21 cellular contexts compared by ENCODE assay signal in the genomic region with DNA sequence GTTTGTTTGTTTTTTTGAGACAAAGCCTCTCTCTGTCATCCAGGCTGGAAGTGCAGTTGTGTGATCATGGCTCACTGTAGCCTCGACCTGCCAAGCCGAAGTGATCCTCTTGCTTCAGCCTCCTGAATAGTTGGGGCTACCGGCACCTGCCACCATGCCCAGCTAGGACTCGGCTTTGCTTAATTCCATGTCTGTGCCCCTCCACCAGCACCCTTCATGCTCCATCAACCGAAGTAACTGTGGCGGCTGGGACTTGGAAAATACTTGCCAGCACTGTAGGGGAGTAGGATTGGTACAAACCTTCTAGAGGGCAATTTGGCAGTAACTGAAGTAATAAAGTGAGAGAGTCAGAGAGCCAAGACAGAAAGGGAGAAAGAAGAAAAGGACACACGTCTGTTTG. TPM values are rescaled to one million over a fixed set of nuclear protein-coding genes. Genes with fewer than 3 reads are reported as not detected.
DNase-seq lines count a peak whose midpoint lies in the region; ATAC-seq and TF ChIP-seq lines count a peak whose summit lies in the region.
"Had no signal": no experiment of that assay in that cellular context is flagged by ENCODE, and none has a peak within 500 bp of the region (broad histone marks: within the 10 kb centered on the region; RNA-seq: fewer than 3 reads in every experiment).

No MANE protein-coding gene starts in this region.

- POLR2A ChIA-PET in CD8-positive, alpha-beta T cell (lab: Charles Lee) = no interaction called here
- POLR2A ChIA-PET in T-cell (lab: Charles Lee) = no interaction called here

- intact Hi-C loops in CD8-positive, alpha-beta T cell (cut with DNase I, micrococcal nuclease) = no loop called here
- intact Hi-C loops in left cardiac atrium (cut with DNase I) = no loop called here

- no peak for TF ChIP-seq CTCF in CD8-positive, alpha-beta T cell (IDR thresholded peaks at IDR 0.05)
- no peak for TF ChIP-seq CTCF in parathyroid adenoma (IDR thresholded peaks at IDR 0.05)

- H3K27ac ChIP-seq in CD8-positive, alpha-beta T cell (ENCODE audit: low read depth, low read length) = no peak overlapping the region
- peak overlapping the region; percentile 49 for H3K27ac ChIP-seq in parathyroid adenoma
- H3K27ac ChIP-seq: C4-2B, GM23248, SK-N-MC had no signal

- H3K4me1 ChIP-seq in CD8-positive, alpha-beta T cell (ENCODE audit: insufficient read depth, low read length) = peaks cover 30% of the 10 kb centered on the region
- H3K4me1 ChIP-seq in parathyroid adenoma = peaks cover 33% of the 10 kb centered on the region

- no peaks in the 10 kb centered on the region for H3K36me3 ChIP-seq in CD8-positive, alpha-beta T cell (ENCODE audit: insufficient read depth, low read length)
- H3K36me3 ChIP-seq in parathyroid adenoma (ENCODE audit: control insufficient read depth, insufficient read depth, low read length) = no peaks in the 10 kb centered on the region

- H3K4me3 Mint-ChIP-seq in activated T-cell treated with anti-CD3 and anti-CD28 coated beads, Interleukin-2, amount 50 U/mL, for 24 hours = no peak overlapping the region
- H3K4me3 Mint-ChIP-seq in CD8-positive, alpha-beta T cell = no peak overlapping the region
- no peak overlapping the region for H3K4me3 Mint-ChIP-seq in T-cell
- H3K4me3 Mint-ChIP-seq: H9, HFFc6 had no signal

- H3K9me3 Mint-ChIP-seq in activated T-cell treated with anti-CD3 and anti-CD28 coated beads, Interleukin-2, amount 50 U/mL, for 24 hours = no peaks in the 10 kb centered on the region
- H3K9me3 Mint-ChIP-seq in CD8-positive, alpha-beta T cell = no peaks in the 10 kb centered on the region
- no peaks in the 10 kb centered on the region for H3K9me3 Mint-ChIP-seq in T-cell
- H3K9me3 Mint-ChIP-seq: H9, HFFc6 had no signal

- H3K27me3 Mint-ChIP-seq in activated T-cell treated with anti-CD3 and anti-CD28 coated beads, Interleukin-2, amount 50 U/mL, for 24 hours = no peaks in the 10 kb centered on the region
- no peaks in the 10 kb centered on the region for H3K27me3 Mint-ChIP-seq in CD8-positive, alpha-beta T cell (ENCODE audit: low read depth)
- no peaks in the 10 kb centered on the region for H3K27me3 Mint-ChIP-seq in T-cell

- peaks cover 7% of the 10 kb centered on the region for H3K79me2 ChIP-seq in parathyroid adenoma

- no peak overlapping the region for H2AFZ ChIP-seq in parathyroid adenoma
- H2AFZ ChIP-seq: GM23248 had no signal

- peaks cover 41% of the 10 kb centered on the region for H3K4me1 Mint-ChIP-seq in activated T-cell treated with anti-CD3 and anti-CD28 coated beads, Interleukin-2, amount 50 U/mL, for 24 hours (ENCODE audit: low read depth)
- H3K4me1 Mint-ChIP-seq in CD8-positive, alpha-beta T cell (ENCODE audit: low read depth) = peaks cover 34% of the 10 kb centered on the region
- peaks cover 35 to 50% (median 47%) of the 10 kb centered on the region in 3 donors for H3K4me1 Mint-ChIP-seq in T-cell

- CTCF ChIA-PET in CD8-positive, alpha-beta T cell (lab: Charles Lee) = no interaction called here
- CTCF ChIA-PET in T-cell (lab: Charles Lee) = no interaction called here

- no peak overlapping the region for H3K4me2 ChIP-seq in parathyroid adenoma (ENCODE audit: low read length)

- no peak for DNase-seq in activated T-cell treated with anti-CD3 and anti-CD28 coated beads, Interleukin-2, amount 50 U/mL, for 24 hours
- DNase-seq in activated T-cell treated with anti-CD3 and anti-CD28 coated beads for 4 hours (no peak), T-cell (no peak), left cardiac atrium (no peak), kidney tubule cell (ENCODE audit: low spot score) (no peak)
- DNase-seq in CD8-positive, alpha-beta T cell = no peak
- DNase-seq: DMS79, GM23248, H9, HFFc6, Kasumi-1, MG63, NCI-H1417, NCI-H1694 treated with DMSO at 0.1 percent for 48 hours, NCI-H2081 treated with DMSO at 0.1 percent for 48 hours, NCI-H2171 treated with DMSO at 0.1 percent for 48 hours, NCI-H524 treated with DMSO at 0.1 percent for 48 hours, SHP77 had no signal

- no peak overlapping the region for H3K9ac ChIP-seq in parathyroid adenoma
- H3K9ac ChIP-seq: GM23248 had no signal

- H3K36me3 Mint-ChIP-seq in activated T-cell treated with anti-CD3 and anti-CD28 coated beads, Interleukin-2, amount 50 U/mL, for 24 hours (ENCODE audit: low read depth) = peaks cover 72% of the 10 kb centered on the region
- peaks cover 3% of the 10 kb centered on the region for H3K36me3 Mint-ChIP-seq in CD8-positive, alpha-beta T cell
- no peaks in the 10 kb centered on the region for H3K36me3 Mint-ChIP-seq in T-cell

- peak overlapping the region; percentile 29 for H3K27ac Mint-ChIP-seq in activated T-cell treated with anti-CD3 and anti-CD28 coated beads, Interleukin-2, amount 50 U/mL, for 24 hours
- peak overlapping the region; percentile 32 for H3K27ac Mint-ChIP-seq in CD8-positive, alpha-beta T cell
- H3K27ac Mint-ChIP-seq in T-cell = peak overlapping the region; percentile 91 to 94
- H3K27ac Mint-ChIP-seq: H9, HFFc6 had no signal

- no peaks in the 10 kb centered on the region for H3K27me3 ChIP-seq in CD8-positive, alpha-beta T cell (ENCODE audit: insufficient read depth, low read length)
- no peaks in the 10 kb centered on the region for H3K27me3 ChIP-seq in parathyroid adenoma (ENCODE audit: control insufficient read depth, insufficient read depth, low read length)
- H3K27me3 ChIP-seq: MG63 had no signal

- H3K4me3 ChIP-seq in CD8-positive, alpha-beta T cell (ENCODE audit: low read depth, low read length) = no peak overlapping the region
- H3K4me3 ChIP-seq in parathyroid adenoma (ENCODE audit: low read depth, low read length) = no peak overlapping the region
- H3K4me3 ChIP-seq: GM23248, MG63, SK-N-MC had no signal

- no peak for ATAC-seq in CD8-positive, alpha-beta T cell
- ATAC-seq in T-cell (replicated peaks in 1 of 4) (no peak), left cardiac atrium (no peak)

- no peaks in the 10 kb centered on the region for H3K9me3 ChIP-seq in CD8-positive, alpha-beta T cell (ENCODE audit: low read length)
- H3K9me3 ChIP-seq in parathyroid adenoma (ENCODE audit: control insufficient read depth, low read length) = no peaks in the 10 kb centered on the region
- H3K9me3 ChIP-seq: MG63 had no signal

RNA-seq across cellular contexts. Expression of a gene that starts 19.0 kb away (rescaled TPM):
- total RNA-seq in CD8-positive, alpha-beta T cell = under 1 TPM; 0.28 to 0.38 TPM
- total RNA-seq in T-cell (under 1 TPM in 4 of 5 donors, not detected in 1; 0.29 to 0.44 (median 0.38) TPM), left cardiac atrium (10 to 100 TPM; 10.1 to 28.2 TPM)

RNA-seq across cellular contexts. Expression of a gene that starts 27.0 kb away (rescaled TPM):
- total RNA-seq in CD8-positive, alpha-beta T cell = 100 to 1,000 TPM; 139 to 145 TPM
- total RNA-seq in T-cell = 100 to 1,000 TPM in 3 of 5 donors, 10 to 100 TPM in 2; 85.9 to 113 (median 100) TPM
- 10 to 100 TPM; 29.3 to 30.3 TPM for total RNA-seq in left cardiac atrium

Comparison
In these comparisons a context has a peak if more than half of its experiments do, and no peak if none do; other contexts are left out.
1. H3K27ac Mint-ChIP-seq: peak in every context shown above with its lines; median percentile 92 in T-cell; 32 in CD8-positive, alpha-beta T cell; 29 in activated T-cell treated with anti-CD3 and anti-CD28 coated beads, Interleukin-2, amount 50 U/mL, for 24 hours.
2. RNA of a gene that starts 19.0 kb away (total RNA-seq): 10.1 to 28.2 TPM in left cardiac atrium; 0.28 to 0.38 TPM in CD8-positive, alpha-beta T cell and 0.29 to 0.44 TPM in T-cell; every median in the first group is over 4 times any median in the second.